ENCODE assay signal across 4 cellular contexts in the genomic region with DNA sequence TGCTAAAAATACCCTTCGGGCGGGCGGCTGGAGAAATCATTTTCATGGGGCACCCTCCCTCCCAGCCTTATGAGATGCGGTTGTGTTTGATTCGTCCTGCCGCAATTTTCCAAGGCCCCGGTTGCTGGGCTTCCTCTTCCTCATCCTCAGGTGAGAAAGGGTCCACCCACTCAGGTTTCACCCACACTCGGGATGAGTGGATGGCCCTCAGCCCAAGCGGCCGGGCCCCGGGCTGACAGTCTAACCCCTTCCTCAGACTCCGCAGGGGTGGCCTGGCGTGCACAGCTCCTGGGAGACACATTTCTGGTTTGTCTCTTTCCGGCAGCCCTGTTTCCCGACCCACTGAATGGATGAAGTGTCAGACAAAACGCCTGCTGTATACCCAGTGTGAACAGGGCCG.
"Had no signal": no experiment of that assay in that cellular context is flagged by ENCODE, and none has a peak within 500 bp of the region (broad histone marks: within the 10 kb centered on the region; RNA-seq: fewer than 3 reads in every experiment).

No MANE protein-coding gene starts in this region.

- H3K4me3 ChIP-seq: K562 had no signal

- H3K27ac ChIP-seq: HL-60 had no signal

- DNase-seq: IMR-90 had no signal

- ATAC-seq: HepG2, K562 had no signal
